Comparison of ENCODE assay signal across 28 cellular contexts in the genomic region with DNA sequence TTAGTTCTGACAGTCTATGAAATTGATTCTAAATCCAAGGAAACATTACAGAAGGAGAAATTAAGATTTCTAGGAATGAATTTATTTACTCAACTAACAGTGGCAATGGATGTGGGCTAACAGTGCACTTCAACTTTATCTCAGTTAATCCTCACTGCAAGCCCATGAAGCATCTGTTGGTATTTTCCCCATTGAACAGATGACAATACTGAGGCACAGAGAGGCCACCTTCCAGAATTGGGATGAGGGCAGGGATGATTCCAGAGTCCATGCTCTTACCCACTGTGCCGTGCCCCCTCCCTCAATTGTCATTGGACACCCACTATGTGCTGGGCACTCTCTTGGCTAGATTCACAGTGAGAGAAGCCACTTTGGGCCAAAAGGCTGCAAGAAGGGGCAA.
"Had no signal": no experiment of that assay in that cellular context is flagged by ENCODE, and none has a peak within 500 bp of the region (broad histone marks: within the 10 kb centered on the region; RNA-seq: fewer than 3 reads in every experiment).

No MANE protein-coding gene starts in this region.

- H3K9me3 ChIP-seq: left ventricle myocardium inferior, ovary, prostate gland, testis, vagina had no signal

- DNase-seq: activated B cell treated with CpG ODN at 0.5 μM for 24 hours; activated CD4-positive, alpha-beta T cell treated with anti-CD3 and anti-CD28 coated beads for 36 hours; activated CD4-positive, alpha-beta T cell treated with anti-CD3 and anti-CD28 coated beads, Interleukin-2, amount 50 U/mL, for 4 hours; activated CD8-positive, alpha-beta memory T cell treated with anti-CD3 and anti-CD28 coated beads for 24 hours; activated effector memory CD4-positive, alpha-beta T cell treated with anti-CD3 and anti-CD28 coated beads, Interleukin-2, amount 50 U/mL, for 16 hours; activated naive CD4-positive, alpha-beta T cell treated with anti-CD3 and anti-CD28 coated beads, Interleukin-2, amount 10 ng/mL, durations not matched to agents 7 days and 5 days; activated T-cell treated with anti-CD3 and anti-CD28 coated beads, Interleukin-2, amount 50 U/mL, for 72 hours; amygdala; dermis blood vessel endothelial cell; effector CD8-positive, alpha-beta T cell; hippocampal formation; left ventricle myocardium inferior; mammary epithelial cell; naive thymus-derived CD8-positive, alpha-beta T cell; ovary; right cardiac atrium; stimulated activated CD4-positive, alpha-beta T cell treated with anti-CD3 and anti-CD28 coated beads, Interleukin-15, amount 100 ng/mL, for 24 hours; stimulated activated naive B cell treated with anti-CD40 and anti-IgM and Interleukin-4, amounts not matched to agents 10 μg/mL and 1 μg/mL and 100 μg/mL, for 72 hours; T-cell; T1000; testis had no signal

- H3K27me3 ChIP-seq: ovary, testis, vagina had no signal

- H3K27ac Mint-ChIP-seq: activated B cell treated with CpG ODN at 0.5 μM for 24 hours; activated CD4-positive, alpha-beta T cell treated with anti-CD3 and anti-CD28 coated beads for 36 hours; activated naive CD4-positive, alpha-beta T cell treated with anti-CD3 and anti-CD28 coated beads, Interleukin-2, amount 10 ng/mL, durations not matched to agents 7 days and 5 days; mesothelial cell of epicardium; type B pancreatic cell had no signal

- H3K27ac ChIP-seq: left ventricle myocardium inferior, ovary, vagina had no signal

- H3K36me3 ChIP-seq: left ventricle myocardium inferior, ovary, prostate gland, vagina had no signal

- H3K4me3 ChIP-seq: left ventricle myocardium inferior, ovary, prostate gland, skin epidermis, testis, vagina had no signal

- H3K36me3 Mint-ChIP-seq: mesothelial cell of epicardium; naive thymus-derived CD8-positive, alpha-beta T cell; T-cell; type B pancreatic cell had no signal

- FAIRE-seq: bronchial epithelial cell, frontal cortex had no signal

- H3K27me3 Mint-ChIP-seq: activated B cell treated with CpG ODN at 0.5 μM for 24 hours; activated CD4-positive, alpha-beta T cell treated with anti-CD3 and anti-CD28 coated beads for 36 hours; activated naive CD4-positive, alpha-beta T cell treated with anti-CD3 and anti-CD28 coated beads, Interleukin-2, amount 10 ng/mL, durations not matched to agents 7 days and 5 days; naive thymus-derived CD8-positive, alpha-beta T cell; stimulated activated naive B cell treated with anti-CD40 and anti-IgM and Interleukin-4, amounts not matched to agents 10 μg/mL and 1 μg/mL and 100 μg/mL, for 72 hours; T-cell had no signal

- ATAC-seq: activated CD4-positive, alpha-beta T cell treated with anti-CD3 and anti-CD28 coated beads for 36 hours; activated T-cell treated with anti-CD3 and anti-CD28 coated beads, Interleukin-2, amount 50 U/mL, for 72 hours; naive thymus-derived CD8-positive, alpha-beta T cell; stimulated activated naive B cell treated with anti-CD40 and anti-IgM and Interleukin-4, amounts not matched to agents 10 μg/mL and 1 μg/mL and 100 μg/mL, for 72 hours; T-cell had no signal

- H3K9me3 Mint-ChIP-seq: activated B cell treated with CpG ODN at 0.5 μM for 24 hours; activated naive CD4-positive, alpha-beta T cell treated with anti-CD3 and anti-CD28 coated beads, Interleukin-2, amount 10 ng/mL, durations not matched to agents 7 days and 5 days; activated T-cell treated with anti-CD3 and anti-CD28 coated beads, Interleukin-2, amount 50 U/mL, for 72 hours; mesothelial cell of epicardium; naive thymus-derived CD8-positive, alpha-beta T cell; stimulated activated naive B cell treated with anti-CD40 and anti-IgM and Interleukin-4, amounts not matched to agents 10 μg/mL and 1 μg/mL and 100 μg/mL, for 72 hours; T-cell; type B pancreatic cell had no signal

- H3K4me3 Mint-ChIP-seq: activated B cell treated with CpG ODN at 0.5 μM for 24 hours; activated CD4-positive, alpha-beta T cell treated with anti-CD3 and anti-CD28 coated beads for 36 hours; activated naive CD4-positive, alpha-beta T cell treated with anti-CD3 and anti-CD28 coated beads, Interleukin-2, amount 10 ng/mL, durations not matched to agents 7 days and 5 days; activated T-cell treated with anti-CD3 and anti-CD28 coated beads, Interleukin-2, amount 50 U/mL, for 72 hours; mesothelial cell of epicardium; type B pancreatic cell had no signal
